ENCODE assay signal across 1 cellular context in the genomic region with DNA sequence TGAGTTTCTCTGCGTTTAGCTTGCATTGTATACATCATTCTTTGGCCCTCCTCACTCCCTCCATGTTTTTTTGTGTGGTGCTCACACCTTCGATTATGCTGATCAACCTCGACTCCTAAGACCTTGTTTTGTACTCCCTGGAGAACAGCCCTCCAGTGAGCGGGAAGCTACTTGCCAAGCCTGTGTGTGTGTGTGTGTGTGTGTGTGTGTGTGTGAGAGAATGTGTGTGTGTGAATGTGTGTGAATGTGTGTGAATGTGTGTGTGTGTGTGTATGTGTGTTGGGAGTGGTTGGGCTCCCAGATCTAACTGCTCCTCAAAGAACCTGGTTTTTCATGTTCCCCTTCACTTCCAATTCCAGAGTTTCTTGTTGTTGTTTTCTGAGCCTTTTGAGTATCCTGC.
TF ChIP-seq lines count a peak whose summit lies in the region.

No MANE protein-coding gene starts in this region.

TF ChIP-seq in K562, 482 proteins besides CTCF, POLR2A, EP300 and RAD21:
- TF ChIP-seq RFX5 (IDR thresholded peaks at IDR 0.05; ENCODE audit: low read depth, low read length) (no peak), HCFC1 (IDR thresholded peaks at IDR 0.05; ENCODE audit: low read depth, low read length) (no peak), RB1 (IDR thresholded peaks at IDR 0.05; ENCODE audit: low read depth) (no peak), LARP7 (IDR thresholded peaks at IDR 0.05) (no peak), ZNF449 (CRISPR knock-in tag; IDR thresholded peaks at IDR 0.05) (no peak), PTTG1 (tag; IDR thresholded peaks at IDR 0.05; ENCODE audit: low read depth) (no peak), POLR2AphosphoS5 (IDR thresholded peaks at IDR 0.05; ENCODE audit: control insufficient read depth, insufficient read depth, low read depth, low read length) (no peak), GABPB1 (CRISPR knock-in tag; IDR thresholded peaks at IDR 0.05) (no peak)
- TF ChIP-seq, protein P1, sequence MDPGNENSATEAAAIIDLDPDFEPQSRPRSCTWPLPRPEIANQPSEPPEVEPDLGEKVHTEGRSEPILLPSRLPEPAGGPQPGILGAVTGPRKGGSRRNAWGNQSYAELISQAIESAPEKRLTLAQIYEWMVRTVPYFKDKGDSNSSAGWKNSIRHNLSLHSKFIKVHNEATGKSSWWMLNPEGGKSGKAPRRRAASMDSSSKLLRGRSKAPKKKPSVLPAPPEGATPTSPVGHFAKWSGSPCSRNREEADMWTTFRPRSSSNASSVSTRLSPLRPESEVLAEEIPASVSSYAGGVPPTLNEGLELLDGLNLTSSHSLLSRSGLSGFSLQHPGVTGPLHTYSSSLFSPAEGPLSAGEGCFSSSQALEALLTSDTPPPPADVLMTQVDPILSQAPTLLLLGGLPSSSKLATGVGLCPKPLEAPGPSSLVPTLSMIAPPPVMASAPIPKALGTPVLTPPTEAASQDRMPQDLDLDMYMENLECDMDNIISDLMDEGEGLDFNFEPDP (CRISPR knock-in tag; IDR thresholded peaks at IDR 0.05): no peak
- TF ChIP-seq, protein P2, sequence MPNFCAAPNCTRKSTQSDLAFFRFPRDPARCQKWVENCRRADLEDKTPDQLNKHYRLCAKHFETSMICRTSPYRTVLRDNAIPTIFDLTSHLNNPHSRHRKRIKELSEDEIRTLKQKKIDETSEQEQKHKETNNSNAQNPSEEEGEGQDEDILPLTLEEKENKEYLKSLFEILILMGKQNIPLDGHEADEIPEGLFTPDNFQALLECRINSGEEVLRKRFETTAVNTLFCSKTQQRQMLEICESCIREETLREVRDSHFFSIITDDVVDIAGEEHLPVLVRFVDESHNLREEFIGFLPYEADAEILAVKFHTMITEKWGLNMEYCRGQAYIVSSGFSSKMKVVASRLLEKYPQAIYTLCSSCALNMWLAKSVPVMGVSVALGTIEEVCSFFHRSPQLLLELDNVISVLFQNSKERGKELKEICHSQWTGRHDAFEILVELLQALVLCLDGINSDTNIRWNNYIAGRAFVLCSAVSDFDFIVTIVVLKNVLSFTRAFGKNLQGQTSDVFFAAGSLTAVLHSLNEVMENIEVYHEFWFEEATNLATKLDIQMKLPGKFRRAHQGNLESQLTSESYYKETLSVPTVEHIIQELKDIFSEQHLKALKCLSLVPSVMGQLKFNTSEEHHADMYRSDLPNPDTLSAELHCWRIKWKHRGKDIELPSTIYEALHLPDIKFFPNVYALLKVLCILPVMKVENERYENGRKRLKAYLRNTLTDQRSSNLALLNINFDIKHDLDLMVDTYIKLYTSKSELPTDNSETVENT (CRISPR knock-in tag; IDR thresholded peaks at IDR 0.05): no peak
- TF ChIP-seq, protein P3, sequence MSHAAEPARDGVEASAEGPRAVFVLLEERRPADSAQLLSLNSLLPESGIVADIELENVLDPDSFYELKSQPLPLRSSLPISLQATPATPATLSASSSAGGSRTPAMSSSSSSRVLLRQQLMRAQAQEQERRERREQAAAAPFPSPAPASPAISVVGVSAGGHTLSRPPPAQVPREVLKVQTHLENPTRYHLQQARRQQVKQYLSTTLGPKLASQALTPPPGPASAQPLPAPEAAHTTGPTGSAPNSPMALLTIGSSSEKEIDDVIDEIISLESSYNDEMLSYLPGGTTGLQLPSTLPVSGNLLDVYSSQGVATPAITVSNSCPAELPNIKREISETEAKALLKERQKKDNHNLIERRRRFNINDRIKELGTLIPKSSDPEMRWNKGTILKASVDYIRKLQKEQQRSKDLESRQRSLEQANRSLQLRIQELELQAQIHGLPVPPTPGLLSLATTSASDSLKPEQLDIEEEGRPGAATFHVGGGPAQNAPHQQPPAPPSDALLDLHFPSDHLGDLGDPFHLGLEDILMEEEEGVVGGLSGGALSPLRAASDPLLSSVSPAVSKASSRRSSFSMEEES (CRISPR knock-in tag; IDR thresholded peaks at IDR 0.05): no peak
